1 cellular context compared by ENCODE assay signal in the genomic region with DNA sequence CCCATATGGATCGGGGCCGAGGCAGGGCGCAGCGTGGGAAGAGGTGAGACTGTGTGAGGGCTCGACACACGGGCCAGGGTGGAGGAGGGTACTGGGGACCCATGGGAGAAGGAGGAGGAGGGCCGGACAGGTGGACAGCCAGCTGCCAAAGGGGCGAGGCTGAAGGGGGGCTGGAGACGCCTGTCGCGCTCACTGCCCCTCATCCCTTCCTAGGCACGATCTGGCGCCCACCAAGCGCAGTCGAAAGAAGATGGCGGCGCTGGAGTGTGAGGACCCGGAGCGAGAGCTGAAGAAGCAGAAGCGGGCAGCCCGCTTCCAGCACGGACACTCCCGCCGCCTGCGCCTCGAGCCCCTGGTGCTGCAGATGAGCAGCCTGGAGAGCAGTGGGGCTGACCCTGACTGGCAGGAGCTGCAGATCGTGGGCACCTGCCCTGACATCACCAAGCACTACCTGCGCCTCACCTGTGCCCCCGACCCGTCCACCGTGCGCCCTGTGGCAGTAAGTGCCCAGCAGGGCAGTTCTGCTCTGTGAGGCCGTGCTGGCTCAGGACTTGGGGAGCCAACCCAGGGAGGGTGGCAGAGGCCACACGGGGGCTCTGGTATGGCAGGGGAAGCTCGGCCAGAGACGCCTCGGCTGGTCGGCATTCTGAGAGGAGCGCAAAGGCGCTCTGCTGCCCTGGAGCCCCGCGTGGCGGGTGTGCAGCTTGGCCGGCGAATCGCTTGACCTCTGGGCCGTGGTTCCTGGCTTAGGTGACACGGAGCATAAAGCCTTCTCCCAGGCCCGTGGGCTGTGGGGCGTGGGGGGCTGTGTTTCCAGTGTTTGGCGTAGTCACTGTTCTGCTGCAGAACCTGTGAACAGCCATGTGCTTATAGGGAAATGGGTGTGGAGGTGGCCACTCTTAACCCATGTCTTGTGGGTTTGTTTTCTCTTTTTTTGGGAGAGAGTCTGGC.
TF ChIP-seq lines count a peak whose summit lies in the region.

No MANE protein-coding gene starts in this region.

TF ChIP-seq in GM12878, 131 proteins besides CTCF, POLR2A, EP300 and RAD21:
- TF ChIP-seq, protein P1, sequence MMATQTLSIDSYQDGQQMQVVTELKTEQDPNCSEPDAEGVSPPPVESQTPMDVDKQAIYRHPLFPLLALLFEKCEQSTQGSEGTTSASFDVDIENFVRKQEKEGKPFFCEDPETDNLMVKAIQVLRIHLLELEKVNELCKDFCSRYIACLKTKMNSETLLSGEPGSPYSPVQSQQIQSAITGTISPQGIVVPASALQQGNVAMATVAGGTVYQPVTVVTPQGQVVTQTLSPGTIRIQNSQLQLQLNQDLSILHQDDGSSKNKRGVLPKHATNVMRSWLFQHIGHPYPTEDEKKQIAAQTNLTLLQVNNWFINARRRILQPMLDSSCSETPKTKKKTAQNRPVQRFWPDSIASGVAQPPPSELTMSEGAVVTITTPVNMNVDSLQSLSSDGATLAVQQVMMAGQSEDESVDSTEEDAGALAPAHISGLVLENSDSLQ (IDR thresholded peaks at IDR 0.05): no peak
- TF ChIP-seq POLR2AphosphoS5 (IDR thresholded peaks at IDR 0.05; ENCODE audit: low read length) (peak; percentile 26; the same call in 1 of the 2 replicates), RBBP5 (conservative IDR thresholded peaks at IDR 0.05) (no peak)
